ENCODE assay signal across 8 cellular contexts in genomic region chr9:34139477-34140146, GRCh38. TPM values are rescaled to one million over a fixed set of nuclear protein-coding genes. Genes with fewer than 3 reads are reported as not detected.
DNase-seq lines count a peak whose midpoint lies in the region; ATAC-seq, FAIRE-seq and TF ChIP-seq lines count a peak whose summit lies in the region.

No MANE protein-coding gene starts in this region.

- peaks cover 3 to 6% of the 10 kb centered on the region in 2 experiments; a peak in 1 of 4 replicates for H3K9me3 ChIP-seq in H1 (ENCODE audit: insufficient read depth in 2 of 2, low read depth in 1 of 2, low read length in 1 of 2)
- no peaks in the 10 kb centered on the region for H3K9me3 ChIP-seq in CD4-positive, alpha-beta memory T cell (ENCODE audit: control insufficient read depth in 1 of 2, low read length in 2 of 2)

- TF ChIP-seq POLR2A in H1 (IDR thresholded peaks at IDR 0.05; ENCODE audit: control extremely low read depth in 1 of 2, low read depth in 2 of 2, low read length in 2 of 2), result no peak

- no peak overlapping the region for H3K4ac ChIP-seq in H1 (replicated peaks; ENCODE audit: insufficient read length, low read depth, low read length)

- no peak overlapping the region for H3K23ac ChIP-seq in H1 (ENCODE audit: insufficient read length)

- FAIRE-seq in H1 (lab: Jason Lieb, UNC), result no peak

- no peaks in the 10 kb centered on the region for H3K9me3 Mint-ChIP-seq in osteocyte (ENCODE audit: unreplicated experiment)
- peaks cover 0 to 2% (median 0%) of the 10 kb centered on the region in 8 donors for H3K9me3 Mint-ChIP-seq in CD4-positive, alpha-beta memory T cell

- H3K4me2 ChIP-seq in H1 (ENCODE audit: insufficient read depth in 1 of 2, low read depth in 2 of 2, low read length in 2 of 2), result no peak overlapping the region

- H3K79me2 ChIP-seq in H1 (ENCODE audit: control insufficient read depth in 1 of 2, insufficient read depth in 2 of 2, low read length in 2 of 2), result no peaks in the 10 kb centered on the region

- H2AFZ ChIP-seq in H1 (ENCODE audit: low read length), result no peak overlapping the region

- no peaks in the 10 kb centered on the region for H3K27me3 ChIP-seq in GM06990 (replicated peaks; ENCODE audit: control insufficient read depth, insufficient read depth, low read length)
- H3K27me3 ChIP-seq in H1 (replicated peaks in 1 of 4; ENCODE audit: control insufficient read depth in 3 of 4, extremely low read depth in 1 of 4, insufficient read depth in 3 of 4, low read length in 3 of 4), result no peaks in the 10 kb centered on the region
- H3K27me3 ChIP-seq in CD4-positive, alpha-beta memory T cell (ENCODE audit: insufficient read depth, low read length), result no peaks in the 10 kb centered on the region

- H3K56ac ChIP-seq in H1 (replicated peaks; ENCODE audit: insufficient read length, low read depth, low read length), result no peak overlapping the region

- no peak overlapping the region for H3K4me3 Mint-ChIP-seq in osteocyte (ENCODE audit: unreplicated experiment)
- no peak overlapping the region for H3K4me3 Mint-ChIP-seq in CD4-positive, alpha-beta memory T cell

- no peak overlapping the region for H2BK120ac ChIP-seq in H1 (replicated peaks; ENCODE audit: low read depth, low read length)

- intact Hi-C loops in CD4-positive, alpha-beta memory T cell (cut with micrococcal nuclease), result no loop called here

- H3K4me3 ChIP-seq in GM06990 (replicated peaks; ENCODE audit: low read depth, low read length) (no peak overlapping the region), H1 (ENCODE audit: extremely low read depth in 1 of 4, insufficient read depth in 2 of 4, low read depth in 3 of 4, low read length in 4 of 4) (no peak overlapping the region)
- H3K4me3 ChIP-seq in CD4-positive, alpha-beta memory T cell (ENCODE audit: low read length in 2 of 2), result no peak overlapping the region

- no peaks in the 10 kb centered on the region for H3K79me1 ChIP-seq in H1 (ENCODE audit: low read depth, low read length)

- POLR2A ChIA-PET in H1 (lab: Charles Lee; ENCODE audit: partially characterized antibody), result interaction anchor here (1.0 kb wide), 1 partner anchor 12 kb away, joined by 5 read pairs; no protein-coding TSS in a partner anchor
- POLR2A ChIA-PET in CD4-positive, alpha-beta memory T cell (lab: Charles Lee; ENCODE audit: partially characterized antibody), result no interaction called here

- H2AK5ac ChIP-seq in H1 (ENCODE audit: low read depth, low read length), result no peak overlapping the region

- ATAC-seq in GM21529 (IDR thresholded peaks at IDR 0.05; ENCODE audit: unreplicated experiment), result no peak
- ATAC-seq in HG03460 (IDR thresholded peaks at IDR 0.05; ENCODE audit: unreplicated experiment), result no peak

- H3K18ac ChIP-seq in H1 (ENCODE audit: extremely low read depth, low read length), result no peak overlapping the region

- 80% methylated on average over 5 of the region's 5 CpGs; no CpG with 5 or more reads in 1 of the 2 experiments for WGBS in H1 (ENCODE audit: extremely low coverage in 1 of 2, insufficient coverage in 1 of 2, insufficient read length in 1 of 2, insufficient replicate concordance in 2 of 2, low coverage in 1 of 2, low lambda C conversion rate in 2 of 2, missing lambda C conversion rate in 1 of 2), 2 experiments

- TF ChIP-seq RAD21 in H1 (IDR thresholded peaks at IDR 0.05 in 1 of 2, conservative IDR thresholded peaks at IDR 0.05 in 1 of 2; ENCODE audit: low read depth in 2 of 2, low read length in 2 of 2), result peak in 1 of 2 experiments; percentile 34; a peak in 2 of 4 replicates

- no peak overlapping the region for H4K8ac ChIP-seq in H1 (ENCODE audit: extremely low read depth, insufficient read depth, low read length)

- H3K27ac ChIP-seq in H1 (ENCODE audit: low read depth, low read length), result no peak overlapping the region
- H3K27ac ChIP-seq in CD4-positive, alpha-beta memory T cell (ENCODE audit: low read depth, low read length), result no peak overlapping the region

- H2BK5ac ChIP-seq in H1 (ENCODE audit: low read depth, low read length), result no peak overlapping the region

- CTCF ChIA-PET in H1 (lab: Charles Lee; ENCODE audit: partially characterized antibody), result interaction anchor here (0.6 to 1.8 kb wide), 9 partner anchors 9 to 328 kb away, joined by 3 to 11 read pairs (median 3); no protein-coding TSS in a partner anchor
- CTCF ChIA-PET in CD4-positive, alpha-beta memory T cell (lab: Charles Lee; ENCODE audit: partially characterized antibody), result no interaction called here

- H3K27ac Mint-ChIP-seq in osteocyte (ENCODE audit: unreplicated experiment), result no peak overlapping the region
- peak overlapping the region in 1 of 7 donors; percentile 23 for H3K27ac Mint-ChIP-seq in CD4-positive, alpha-beta memory T cell

- H3K27me3 Mint-ChIP-seq in osteocyte (ENCODE audit: unreplicated experiment), result no peaks in the 10 kb centered on the region
- H3K27me3 Mint-ChIP-seq in CD4-positive, alpha-beta memory T cell, result no peaks in the 10 kb centered on the region

- no peak overlapping the region for H2BK20ac ChIP-seq in H1 (ENCODE audit: low read length)

- no peak for TF ChIP-seq EP300 in H1 (IDR thresholded peaks at IDR 0.05; ENCODE audit: borderline replicate concordance in 1 of 2, low read depth in 2 of 2, low read length in 2 of 2)

- no peaks in the 10 kb centered on the region for H3K36me3 Mint-ChIP-seq in osteocyte (ENCODE audit: unreplicated experiment)
- H3K36me3 Mint-ChIP-seq in CD4-positive, alpha-beta memory T cell, result no peaks in the 10 kb centered on the region

- H2BK12ac ChIP-seq in H1 (ENCODE audit: low read depth, low read length), result no peak overlapping the region

- no peaks in the 10 kb centered on the region for H4K20me1 ChIP-seq in H1 (replicated peaks in 1 of 2; ENCODE audit: control insufficient read depth in 1 of 2, insufficient read depth in 2 of 2, low read length in 2 of 2)

- H4K91ac ChIP-seq in H1 (replicated peaks; ENCODE audit: insufficient read length, low read length), result no peak overlapping the region

- H3K4me1 Mint-ChIP-seq in osteocyte (ENCODE audit: unreplicated experiment), result peaks cover 3% of the 10 kb centered on the region
- H3K4me1 Mint-ChIP-seq in CD4-positive, alpha-beta memory T cell, result peaks cover 0 to 4% (median 2%) of the 10 kb centered on the region in 4 donors

- H3K9ac ChIP-seq in H1 (replicated peaks in 1 of 4; ENCODE audit: extremely low read depth in 1 of 4, low read depth in 3 of 4, low read length in 3 of 4), result no peak overlapping the region

- no peaks in the 10 kb centered on the region for H3K36me3 ChIP-seq in GM06990 (ENCODE audit: control insufficient read depth, insufficient read depth, low read length)
- no peaks in the 10 kb centered on the region for H3K36me3 ChIP-seq in H1 (ENCODE audit: control insufficient read depth in 2 of 4, insufficient read depth in 4 of 4, low read length in 3 of 4)
- H3K36me3 ChIP-seq in CD4-positive, alpha-beta memory T cell (ENCODE audit: insufficient read depth, low read length), result no peaks in the 10 kb centered on the region

- DNase-seq in GM06990 (ENCODE audit: extremely low read depth, insufficient read length) (no peak), NCI-H774 (lab: John Stamatoyannopoulos, UW) (peak; percentile 9), H1 (ENCODE audit: low read depth in 1 of 2, low spot score in 2 of 2) (no peak), osteocyte (ENCODE audit: extremely low spot score, unreplicated experiment) (no peak)
- no peak for DNase-seq in CD4-positive, alpha-beta memory T cell
- no peak for DNase-seq in activated CD4-positive, alpha-beta T cell treated with anti-CD3 and anti-CD28 coated beads for 1 hour

- no peak overlapping the region for H4K5ac ChIP-seq in H1 (ENCODE audit: insufficient read length, low read depth, low read length)

- no peak overlapping the region for H3K14ac ChIP-seq in H1 (ENCODE audit: insufficient read length)

- H2BK15ac ChIP-seq in H1 (ENCODE audit: low read length), result no peak overlapping the region

- no peaks in the 10 kb centered on the region for H3K23me2 ChIP-seq in H1 (ENCODE audit: low read depth, low read length)

- no peaks in the 10 kb centered on the region for H3K4me1 ChIP-seq in H1 (replicated peaks in 1 of 4; ENCODE audit: control insufficient read depth in 3 of 4, insufficient read depth in 4 of 4, low read length in 3 of 4)
- peaks cover 9% of the 10 kb centered on the region for H3K4me1 ChIP-seq in CD4-positive, alpha-beta memory T cell (ENCODE audit: insufficient read depth, low read length)

- TF ChIP-seq CTCF in GM06990 (IDR thresholded peaks at IDR 0.05; ENCODE audit: insufficient read depth, low read length, poor library complexity, severe bottlenecking) (peak; percentile 39), H1 (IDR thresholded peaks at IDR 0.05; ENCODE audit: control extremely low read depth in 1 of 3, insufficient read depth in 1 of 3, low read depth in 1 of 3, low read length in 3 of 3) (peak; percentile 9 to 24 (median 19); a peak in 3 of 4 replicates), osteocyte (IDR thresholded peaks at IDR 0.05) (peak; percentile 49)

TF ChIP-seq in H1, 55 proteins besides CTCF, POLR2A, EP300 and RAD21 (continues in another document):
- TF ChIP-seq POLR2AphosphoS5 (IDR thresholded peaks at IDR 0.05; ENCODE audit: low read depth, low read length) (no peak), CBX5 (IDR thresholded peaks at IDR 0.05; ENCODE audit: low read depth, low read length) (no peak)

RNA-seq across cellular contexts. Expression of gene DCAF12, which starts 13.1 kb away (rescaled TPM):
- 27.5 and 29.2 TPM in 2 replicates for total RNA-seq in H1 (2021; fragmentation: NEBNext Ultra II Directional; extraction: Animal tissue kit (Norgen Biotek cat#: 25700))
- 18.6 and 22.7 TPM in 2 replicates for polyA plus RNA-seq in H1 (2011; rRNA removed)
- 20.5 TPM for polyA plus RNA-seq in H1 (2011; cell fraction: cytosol; rRNA removed)
- polyA plus RNA-seq in H1 (2011; cell fraction: nucleus; rRNA removed), result 16.3 TPM
- polyA plus RNA-seq in H1 (2012, experiment 1 of 2), result 17.7 to 24.9 TPM (median 18.5 TPM) in 4 replicates
- 15.3 TPM for polyA plus RNA-seq in H1 (2012, experiment 2 of 2)
- polyA plus RNA-seq in H1 (2013, experiment 1 of 2), result 12.5 TPM
- polyA plus RNA-seq in H1 (2013, experiment 2 of 2), result 12.9 TPM
- polyA minus RNA-seq in H1 (2011; rRNA and poly(A)+ RNA removed), result 71.0 and 87.5 TPM in 2 replicates
- polyA minus RNA-seq in H1 (2011; cell fraction: cytosol; rRNA and poly(A)+ RNA removed), result 18.5 TPM
- 28.2 TPM for polyA minus RNA-seq in H1 (2011; cell fraction: nucleus; rRNA and poly(A)+ RNA removed)
- 33.9 and 36.6 TPM in 2 replicates for total RNA-seq in osteocyte
- 10 to 100 TPM; 29.7 to 31.0 TPM for total RNA-seq in CD4-positive, alpha-beta memory T cell
- 10 to 100 TPM; 13.0 to 19.3 TPM for polyA plus RNA-seq in CD4-positive, alpha-beta memory T cell

RNA-seq across cellular contexts. Expression of gene UBAP1, which starts 39.2 kb away (rescaled TPM):
- 31.3 and 32.4 TPM in 2 replicates for total RNA-seq in H1 (2021; fragmentation: NEBNext Ultra II Directional; extraction: Animal tissue kit (Norgen Biotek cat#: 25700))
- 25.0 and 31.4 TPM in 2 replicates for polyA plus RNA-seq in H1 (2011; rRNA removed)
- polyA plus RNA-seq in H1 (2011; cell fraction: cytosol; rRNA removed), result 29.6 TPM
- polyA plus RNA-seq in H1 (2011; cell fraction: nucleus; rRNA removed), result 21.9 TPM
- polyA plus RNA-seq in H1 (2012, experiment 1 of 2), result 24.5 to 29.0 TPM (median 25.6 TPM) in 4 replicates
- 30.2 TPM for polyA plus RNA-seq in H1 (2012, experiment 2 of 2)
- polyA plus RNA-seq in H1 (2013, experiment 1 of 2), result 18.6 TPM
- polyA plus RNA-seq in H1 (2013, experiment 2 of 2), result 18.8 TPM
- 53.3 and 63.4 TPM in 2 replicates for polyA minus RNA-seq in H1 (2011; rRNA and poly(A)+ RNA removed)
- 25.0 TPM for polyA minus RNA-seq in H1 (2011; cell fraction: cytosol; rRNA and poly(A)+ RNA removed)
- polyA minus RNA-seq in H1 (2011; cell fraction: nucleus; rRNA and poly(A)+ RNA removed), result 23.7 TPM
- 38.6 and 39.8 TPM in 2 replicates for total RNA-seq in osteocyte
- total RNA-seq in CD4-positive, alpha-beta memory T cell, result 10 to 100 TPM; 34.8 to 36.3 TPM
- polyA plus RNA-seq in CD4-positive, alpha-beta memory T cell, result 10 to 100 TPM; 57.5 to 58.8 TPM
